Comparison of ENCODE assay signal across 8 cellular contexts in the genomic region with DNA sequence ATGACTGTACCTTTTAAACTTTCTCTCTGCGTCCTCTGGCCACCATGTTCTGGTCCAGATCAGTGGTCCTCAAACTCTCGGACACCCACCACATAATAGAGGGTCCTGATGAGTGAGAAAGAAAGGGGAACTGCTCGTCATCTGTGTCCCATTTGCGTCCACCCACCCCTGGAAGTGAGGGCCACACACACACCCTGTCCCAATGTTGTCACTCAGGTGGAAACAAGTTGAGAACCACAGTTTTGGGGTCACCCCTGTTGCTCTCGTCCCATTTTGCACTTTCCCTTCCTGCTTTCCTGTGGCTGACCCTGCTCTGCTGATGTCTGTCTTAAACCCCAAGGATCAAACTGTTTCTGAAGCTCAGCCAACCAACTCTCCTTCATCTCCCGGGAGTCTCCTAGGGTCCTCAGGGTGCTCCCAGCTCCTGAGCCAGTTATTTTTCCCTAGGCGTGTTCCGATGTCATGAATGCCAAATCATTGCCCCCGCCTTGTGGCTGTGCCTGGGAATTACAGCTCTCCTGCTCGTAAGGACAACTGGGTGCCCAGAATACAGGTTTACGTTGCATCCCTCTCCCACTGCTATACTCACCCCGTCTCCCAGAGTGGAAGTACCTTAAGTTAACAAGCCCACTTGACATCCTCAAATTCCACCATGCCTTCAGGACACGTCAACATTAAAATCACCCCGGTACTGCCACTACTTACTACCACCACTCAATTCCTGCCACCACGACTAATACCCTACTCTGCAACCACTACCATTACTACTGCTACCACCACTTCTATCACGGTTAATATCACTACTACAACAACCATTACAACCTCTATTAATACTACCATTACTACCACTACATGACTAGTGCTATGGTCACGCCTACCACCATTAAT. TPM values are rescaled to one million over a fixed set of nuclear protein-coding genes. Genes with fewer than 3 reads are reported as not detected.
A peak's percentile ranks its signal among the peaks of the same experiment; 100 is the strongest.
DNase-seq lines count a peak whose midpoint lies in the region; ATAC-seq, FAIRE-seq and TF ChIP-seq lines count a peak whose summit lies in the region.

No MANE protein-coding gene starts in this region.

- H3K9me3 Mint-ChIP-seq in activated naive CD4-positive, alpha-beta T cell treated with anti-CD3 and anti-CD28 coated beads, Interleukin-2, amount 10 ng/mL, durations not matched to agents 7 days and 5 days, result no peaks in the 10 kb centered on the region

- peaks cover 5% of the 10 kb centered on the region for H3K27me3 ChIP-seq in right cardiac atrium (ENCODE audit: control insufficient read depth, insufficient read depth)

- peak; percentile 24 to 48 for ATAC-seq in right cardiac atrium
- no peak for ATAC-seq in GM21447 (IDR thresholded peaks at IDR 0.05; ENCODE audit: unreplicated experiment)
- no peak for ATAC-seq in GM18519 (IDR thresholded peaks at IDR 0.05; ENCODE audit: low FRiP score, unreplicated experiment)

- peaks cover 50% of the 10 kb centered on the region for H3K4me1 Mint-ChIP-seq in activated naive CD4-positive, alpha-beta T cell treated with anti-CD3 and anti-CD28 coated beads, Interleukin-2, amount 10 ng/mL, durations not matched to agents 7 days and 5 days

- H3K4me3 Mint-ChIP-seq in activated naive CD4-positive, alpha-beta T cell treated with anti-CD3 and anti-CD28 coated beads, Interleukin-2, amount 10 ng/mL, durations not matched to agents 7 days and 5 days, result no peak overlapping the region

- CTCF ChIA-PET in activated naive CD4-positive, alpha-beta T cell treated with anti-CD3 and anti-CD28 coated beads, Interleukin-2, amount 10 ng/mL, durations not matched to agents 7 days and 5 days (lab: Charles Lee), result interaction anchor here (0.9 to 4.4 kb wide), 13 partner anchors 9 to 244 kb away, joined by 3 to 29 read pairs (median 5); a partner anchor contains a TSS

- no peak overlapping the region for H3K27ac Mint-ChIP-seq in activated naive CD4-positive, alpha-beta T cell treated with anti-CD3 and anti-CD28 coated beads, Interleukin-2, amount 10 ng/mL, durations not matched to agents 7 days and 5 days

- H3K36me3 Mint-ChIP-seq in activated naive CD4-positive, alpha-beta T cell treated with anti-CD3 and anti-CD28 coated beads, Interleukin-2, amount 10 ng/mL, durations not matched to agents 7 days and 5 days, result peaks cover 5% of the 10 kb centered on the region

- intact Hi-C loops in right cardiac atrium (cut with DNase I), result loop anchor here in 2 of 4 donors (5.0 to 10.0 kb wide), 2 partner anchors 116 to 119 kb away; no protein-coding TSS in a partner anchor

- no peak overlapping the region for H3K27ac ChIP-seq in right cardiac atrium (ENCODE audit: low read length)

- H3K4me1 ChIP-seq in right cardiac atrium (ENCODE audit: control insufficient read depth, insufficient read depth, low read length), result no peaks in the 10 kb centered on the region

- H3K27me3 Mint-ChIP-seq in activated naive CD4-positive, alpha-beta T cell treated with anti-CD3 and anti-CD28 coated beads, Interleukin-2, amount 10 ng/mL, durations not matched to agents 7 days and 5 days, result peaks cover 62% of the 10 kb centered on the region

- TF ChIP-seq POLR2A in H54 (IDR thresholded peaks at IDR 0.05; ENCODE audit: low read depth, low read length), result no peak

- WGBS in right cardiac atrium, result 49% methylated on average over 17 of the region's 17 CpGs

- no peaks in the 10 kb centered on the region for H3K9me3 ChIP-seq in right cardiac atrium (ENCODE audit: control insufficient read depth, low read length)

- DNase-seq in AG10803 (ENCODE audit: low read depth), result peak; percentile 63
- peak; percentile 47 for DNase-seq in H54 (ENCODE audit: insufficient read length, low spot score)
- DNase-seq in NCI-H748 treated with DMSO at 0.1 percent for 48 hours (lab: John Stamatoyannopoulos, UW), result peak; percentile 40
- peak; percentile 62 for DNase-seq in activated naive CD4-positive, alpha-beta T cell treated with anti-CD3 and anti-CD28 coated beads, Interleukin-2, amount 10 ng/mL, durations not matched to agents 7 days and 5 days
- peak; percentile 24 to 73 (median 61) for DNase-seq in right cardiac atrium
- DNase-seq in stimulated activated CD4-positive, alpha-beta T cell treated with anti-CD3 and anti-CD28 coated beads, Interleukin-4, amount 100 ng/mL, for 1 hour, result peak; percentile 35

- H3K4me3 ChIP-seq in AG10803 (ENCODE audit: low read length) (no peak overlapping the region), right cardiac atrium (ENCODE audit: low read length) (no peak overlapping the region)

- FAIRE-seq in H54 (lab: Jason Lieb, UNC), result no peak

- TF ChIP-seq CTCF in AG10803 (conservative IDR thresholded peaks at IDR 0.05; ENCODE audit: low read length), result peak; percentile 89

RNA-seq across cellular contexts. Expression of a gene that starts 26.0 kb away (rescaled TPM):
- total RNA-seq in right cardiac atrium, result not detected
- polyA plus RNA-seq in right cardiac atrium, result not detected

Comparison
In these comparisons a context has a peak if more than half of its experiments do, and no peak if none do; other contexts are left out.
1. ATAC-seq: peak in right cardiac atrium (2 of 2); none in GM21447 (single experiment) and GM18519 (single experiment).
2. Peak in every context shown above with its lines, with median percentiles within 50 percentile points of each other: DNase-seq.